ENCODE assay signal across 1 cellular context in the genomic region with DNA sequence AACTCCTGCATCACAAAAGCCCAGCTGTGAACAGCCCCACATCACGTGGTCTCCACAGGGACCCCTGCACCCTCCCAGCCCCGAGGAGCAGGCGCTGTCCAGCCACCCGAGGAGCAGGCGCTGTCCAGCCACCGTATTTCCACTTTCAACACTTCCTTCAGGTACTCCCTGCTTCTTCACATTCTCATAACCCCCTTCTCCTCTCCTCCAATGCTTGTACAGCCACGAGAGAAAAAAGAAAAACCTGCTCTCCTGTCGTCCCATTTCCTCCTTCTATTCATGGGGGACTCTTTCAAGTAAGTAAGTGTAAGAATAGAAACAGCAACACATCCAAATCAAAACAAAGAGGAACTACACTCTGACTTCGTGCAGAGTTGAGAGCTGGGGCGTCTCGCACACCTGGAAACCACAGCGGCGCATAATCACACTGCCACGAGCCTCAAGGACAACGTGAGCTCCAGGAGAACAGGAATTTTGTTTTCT.
TF ChIP-seq lines count a peak whose summit lies in the region.

No MANE protein-coding gene starts in this region.

TF ChIP-seq in GM12878, 131 proteins besides CTCF, POLR2A, EP300 and RAD21 (continued from another document):
- 0 out of 2 replicates have a peak, but pooled peaks have one; percentile 31 for TF ChIP-seq DPF2 (IDR thresholded peaks at IDR 0.05)
- TF ChIP-seq, protein P1, sequence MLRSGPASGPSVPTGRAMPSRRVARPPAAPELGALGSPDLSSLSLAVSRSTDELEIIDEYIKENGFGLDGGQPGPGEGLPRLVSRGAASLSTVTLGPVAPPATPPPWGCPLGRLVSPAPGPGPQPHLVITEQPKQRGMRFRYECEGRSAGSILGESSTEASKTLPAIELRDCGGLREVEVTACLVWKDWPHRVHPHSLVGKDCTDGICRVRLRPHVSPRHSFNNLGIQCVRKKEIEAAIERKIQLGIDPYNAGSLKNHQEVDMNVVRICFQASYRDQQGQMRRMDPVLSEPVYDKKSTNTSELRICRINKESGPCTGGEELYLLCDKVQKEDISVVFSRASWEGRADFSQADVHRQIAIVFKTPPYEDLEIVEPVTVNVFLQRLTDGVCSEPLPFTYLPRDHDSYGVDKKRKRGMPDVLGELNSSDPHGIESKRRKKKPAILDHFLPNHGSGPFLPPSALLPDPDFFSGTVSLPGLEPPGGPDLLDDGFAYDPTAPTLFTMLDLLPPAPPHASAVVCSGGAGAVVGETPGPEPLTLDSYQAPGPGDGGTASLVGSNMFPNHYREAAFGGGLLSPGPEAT (IDR thresholded peaks at IDR 0.05; ENCODE audit: low read depth), result peak; percentile 27; the same call in 1 of the 2 replicates
- no peak for TF ChIP-seq IRF4 (IDR thresholded peaks at IDR 0.05; ENCODE audit: low read depth, low read length)
- peak in 1 of 2 experiments; percentile 47; a peak in 1 of 4 replicates for TF ChIP-seq BHLHE40 (IDR thresholded peaks at IDR 0.05; ENCODE audit: borderline replicate concordance in 1 of 2, low read depth in 2 of 2, low read length in 1 of 2)
- peak; percentile 70 for TF ChIP-seq RUNX3 (IDR thresholded peaks at IDR 0.05; ENCODE audit: low read length)
- no peak for TF ChIP-seq ZNF274 (IDR thresholded peaks at IDR 0.05; ENCODE audit: insufficient read depth, insufficient read length)
- TF ChIP-seq MTA3 (IDR thresholded peaks at IDR 0.05; ENCODE audit: borderline replicate concordance, low read length), result 0 out of 2 replicates have a peak, but pooled peaks have one; percentile 40
- TF ChIP-seq SPI1 (IDR thresholded peaks at IDR 0.05; ENCODE audit: borderline replicate concordance, insufficient read depth, low read depth, low read length), result peak; percentile 41; the same call in 1 of the 2 replicates
- peak; percentile 83 for TF ChIP-seq SREBF1 (IDR thresholded peaks at IDR 0.05; ENCODE audit: low read length)
- TF ChIP-seq MEF2A (IDR thresholded peaks at IDR 0.05; ENCODE audit: insufficient read depth, low read depth, low read length), result 0 out of 2 replicates have a peak, but pooled peaks have one; percentile 50
- TF ChIP-seq NR2C1 (IDR thresholded peaks at IDR 0.05), result no peak
- TF ChIP-seq USF1 (IDR thresholded peaks at IDR 0.05; ENCODE audit: borderline replicate concordance, extremely low read length, insufficient read depth, low read depth, low read length), result peak; percentile 62
- TF ChIP-seq, protein P2, sequence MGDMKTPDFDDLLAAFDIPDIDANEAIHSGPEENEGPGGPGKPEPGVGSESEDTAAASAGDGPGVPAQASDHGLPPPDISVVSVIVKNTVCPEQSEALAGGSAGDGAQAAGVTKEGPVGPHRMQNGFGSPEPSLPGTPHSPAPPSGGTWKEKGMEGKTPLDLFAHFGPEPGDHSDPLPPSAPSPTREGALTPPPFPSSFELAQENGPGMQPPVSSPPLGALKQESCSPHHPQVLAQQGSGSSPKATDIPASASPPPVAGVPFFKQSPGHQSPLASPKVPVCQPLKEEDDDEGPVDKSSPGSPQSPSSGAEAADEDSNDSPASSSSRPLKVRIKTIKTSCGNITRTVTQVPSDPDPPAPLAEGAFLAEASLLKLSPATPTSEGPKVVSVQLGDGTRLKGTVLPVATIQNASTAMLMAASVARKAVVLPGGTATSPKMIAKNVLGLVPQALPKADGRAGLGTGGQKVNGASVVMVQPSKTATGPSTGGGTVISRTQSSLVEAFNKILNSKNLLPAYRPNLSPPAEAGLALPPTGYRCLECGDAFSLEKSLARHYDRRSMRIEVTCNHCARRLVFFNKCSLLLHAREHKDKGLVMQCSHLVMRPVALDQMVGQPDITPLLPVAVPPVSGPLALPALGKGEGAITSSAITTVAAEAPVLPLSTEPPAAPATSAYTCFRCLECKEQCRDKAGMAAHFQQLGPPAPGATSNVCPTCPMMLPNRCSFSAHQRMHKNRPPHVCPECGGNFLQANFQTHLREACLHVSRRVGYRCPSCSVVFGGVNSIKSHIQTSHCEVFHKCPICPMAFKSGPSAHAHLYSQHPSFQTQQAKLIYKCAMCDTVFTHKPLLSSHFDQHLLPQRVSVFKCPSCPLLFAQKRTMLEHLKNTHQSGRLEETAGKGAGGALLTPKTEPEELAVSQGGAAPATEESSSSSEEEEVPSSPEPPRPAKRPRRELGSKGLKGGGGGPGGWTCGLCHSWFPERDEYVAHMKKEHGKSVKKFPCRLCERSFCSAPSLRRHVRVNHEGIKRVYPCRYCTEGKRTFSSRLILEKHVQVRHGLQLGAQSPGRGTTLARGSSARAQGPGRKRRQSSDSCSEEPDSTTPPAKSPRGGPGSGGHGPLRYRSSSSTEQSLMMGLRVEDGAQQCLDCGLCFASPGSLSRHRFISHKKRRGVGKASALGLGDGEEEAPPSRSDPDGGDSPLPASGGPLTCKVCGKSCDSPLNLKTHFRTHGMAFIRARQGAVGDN (IDR thresholded peaks at IDR 0.05), result 0 out of 2 replicates have a peak, but pooled peaks have one; percentile 36
- peak; percentile 29; the same call in 1 of the 2 replicates for TF ChIP-seq CREM (IDR thresholded peaks at IDR 0.05; ENCODE audit: low read depth)
- TF ChIP-seq STAT3 (IDR thresholded peaks at IDR 0.05; ENCODE audit: low read depth, low read length), result 0 out of 2 replicates have a peak, but pooled peaks have one; percentile 12
- TF ChIP-seq ZNF24 (IDR thresholded peaks at IDR 0.05), result no peak
- peak; percentile 75 for TF ChIP-seq NBN (IDR thresholded peaks at IDR 0.05)
- TF ChIP-seq, protein P3, sequence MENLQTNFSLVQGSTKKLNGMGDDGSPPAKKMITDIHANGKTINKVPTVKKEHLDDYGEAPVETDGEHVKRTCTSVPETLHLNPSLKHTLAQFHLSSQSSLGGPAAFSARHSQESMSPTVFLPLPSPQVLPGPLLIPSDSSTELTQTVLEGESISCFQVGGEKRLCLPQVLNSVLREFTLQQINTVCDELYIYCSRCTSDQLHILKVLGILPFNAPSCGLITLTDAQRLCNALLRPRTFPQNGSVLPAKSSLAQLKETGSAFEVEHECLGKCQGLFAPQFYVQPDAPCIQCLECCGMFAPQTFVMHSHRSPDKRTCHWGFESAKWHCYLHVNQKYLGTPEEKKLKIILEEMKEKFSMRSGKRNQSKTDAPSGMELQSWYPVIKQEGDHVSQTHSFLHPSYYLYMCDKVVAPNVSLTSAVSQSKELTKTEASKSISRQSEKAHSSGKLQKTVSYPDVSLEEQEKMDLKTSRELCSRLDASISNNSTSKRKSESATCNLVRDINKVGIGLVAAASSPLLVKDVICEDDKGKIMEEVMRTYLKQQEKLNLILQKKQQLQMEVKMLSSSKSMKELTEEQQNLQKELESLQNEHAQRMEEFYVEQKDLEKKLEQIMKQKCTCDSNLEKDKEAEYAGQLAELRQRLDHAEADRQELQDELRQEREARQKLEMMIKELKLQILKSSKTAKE (IDR thresholded peaks at IDR 0.05; ENCODE audit: low read depth, poor library complexity, severe bottlenecking), result no peak
- peak; percentile 59; the same call in 1 of the 2 replicates for TF ChIP-seq IKZF1 (conservative IDR thresholded peaks at IDR 0.05)
- TF ChIP-seq RAD51 (IDR thresholded peaks at IDR 0.05), result peak; percentile 87; the same call in 1 of the 2 replicates
- TF ChIP-seq GATAD2B (conservative IDR thresholded peaks at IDR 0.05; ENCODE audit: low read depth), result no peak
- no peak for TF ChIP-seq MYC (IDR thresholded peaks at IDR 0.05; ENCODE audit: insufficient read depth, insufficient read length, insufficient replicate concordance, low read length, severe bottlenecking)
- peak; percentile 8; the same call in 1 of the 2 replicates for TF ChIP-seq USF2 (IDR thresholded peaks at IDR 0.05; ENCODE audit: borderline replicate concordance, low read depth, low read length)
- peak; percentile 57 to 61; a peak in 3 of 4 replicates for TF ChIP-seq IKZF2 (IDR thresholded peaks at IDR 0.05)
- no peak for TF ChIP-seq HCFC1 (IDR thresholded peaks at IDR 0.05; ENCODE audit: low read length)
- 0 out of 2 replicates have a peak, but pooled peaks have one; percentile 13 for TF ChIP-seq CREB1 (IDR thresholded peaks at IDR 0.05; ENCODE audit: low read depth)
- peak; percentile 31; the same call in 1 of the 2 replicates for TF ChIP-seq MTA2 (IDR thresholded peaks at IDR 0.05; ENCODE audit: low read depth)
TF ChIP-seq in GM12878: peak in this region for 28.
